8 cellular contexts compared by ENCODE assay signal in genomic region chr12:101877816-101878811, GRCh38. TPM values are rescaled to one million over a fixed set of nuclear protein-coding genes. Genes with fewer than 3 reads are reported as not detected.
DNase-seq lines count a peak whose midpoint lies in the region; ATAC-seq, FAIRE-seq and TF ChIP-seq lines count a peak whose summit lies in the region.

No MANE protein-coding gene starts in this region.

- H3K79me1 ChIP-seq in H1 (ENCODE audit: low read depth, low read length): no peaks in the 10 kb centered on the region

- H4K20me1 ChIP-seq in H1 (replicated peaks in 1 of 2; ENCODE audit: control insufficient read depth in 1 of 2, insufficient read depth in 2 of 2, low read length in 2 of 2): no peaks in the 10 kb centered on the region

- peak; percentile 23 for ATAC-seq in GM18861 (IDR thresholded peaks at IDR 0.05; ENCODE audit: unreplicated experiment)
- peak; percentile 15 for ATAC-seq in HG03064 (IDR thresholded peaks at IDR 0.05; ENCODE audit: low read depth, unreplicated experiment)
- peak; percentile 35 for ATAC-seq in mucosa of descending colon
- no peak for ATAC-seq in GM18858 (IDR thresholded peaks at IDR 0.05; ENCODE audit: unreplicated experiment)

- H3K23ac ChIP-seq in H1 (ENCODE audit: insufficient read length): no peak overlapping the region

- peak overlapping the region; percentile 39 for H3K56ac ChIP-seq in H1 (replicated peaks; ENCODE audit: insufficient read length, low read depth, low read length)

- H2AK5ac ChIP-seq in H1 (ENCODE audit: low read depth, low read length): no peak overlapping the region

- no peak for TF ChIP-seq CTCF in H1 (IDR thresholded peaks at IDR 0.05; ENCODE audit: control extremely low read depth in 1 of 3, insufficient read depth in 1 of 3, low read depth in 1 of 3, low read length in 3 of 3)
- TF ChIP-seq CTCF in mucosa of descending colon (IDR thresholded peaks at IDR 0.05): no peak

- H3K4me3 ChIP-seq in H1 (ENCODE audit: extremely low read depth in 1 of 4, insufficient read depth in 2 of 4, low read depth in 3 of 4, low read length in 4 of 4) (peak overlapping the region; percentile 57 to 80 (median 60)), mucosa of descending colon (peak overlapping the region; percentile 65)

- DNase-seq in AG08395 (ENCODE audit: low spot score) (peak; percentile 32), SK-N-DZ (ENCODE audit: low spot score) (peak; percentile 10), H1 (ENCODE audit: low read depth in 1 of 2, low spot score in 2 of 2) (no peak), mucosa of descending colon (peak in 2 of 3 donors; percentile 22 to 70)
- no peak for DNase-seq in stimulated activated CD4-positive, alpha-beta T cell treated with anti-CD3 and anti-CD28 coated beads, Interleukin-1b, Interleukin-23, amount 100 ng/mL, for 48 hours

- H2AFZ ChIP-seq in H1 (ENCODE audit: low read length): peak overlapping the region; percentile 77; the same call in 1 of the 2 replicates

- peak overlapping the region; percentile 86 for H2BK12ac ChIP-seq in H1 (ENCODE audit: low read depth, low read length)

- H2BK20ac ChIP-seq in H1 (ENCODE audit: low read length): no peak overlapping the region; the same call in 1 of the 2 replicates

- CTCF ChIA-PET in H1 (lab: Charles Lee; ENCODE audit: partially characterized antibody): interaction anchor here (1.2 to 1.3 kb wide), 2 partner anchors 17 to 105 kb away, joined by 3 read pairs; no protein-coding TSS in a partner anchor

- peaks cover 0 to 16% (median 8%) of the 10 kb centered on the region in 4 experiments; a peak in 4 of 7 replicates for H3K27me3 ChIP-seq in H1 (replicated peaks in 1 of 4; ENCODE audit: control insufficient read depth in 3 of 4, extremely low read depth in 1 of 4, insufficient read depth in 3 of 4, low read length in 3 of 4)

- H3K4me2 ChIP-seq in H1 (ENCODE audit: insufficient read depth in 1 of 2, low read depth in 2 of 2, low read length in 2 of 2): peak overlapping the region; percentile 87 to 89

- no peaks in the 10 kb centered on the region for H3K36me3 ChIP-seq in H1 (ENCODE audit: control insufficient read depth in 2 of 4, insufficient read depth in 4 of 4, low read length in 3 of 4)
- H3K36me3 ChIP-seq in mucosa of descending colon (ENCODE audit: low read depth): no peaks in the 10 kb centered on the region

- peaks cover 10% of the 10 kb centered on the region; the same call in 1 of the 2 replicates for H3K23me2 ChIP-seq in H1 (ENCODE audit: low read depth, low read length)

- no peaks in the 10 kb centered on the region for H3K79me2 ChIP-seq in H1 (ENCODE audit: control insufficient read depth in 1 of 2, insufficient read depth in 2 of 2, low read length in 2 of 2)

- FAIRE-seq in H1 (lab: Jason Lieb, UNC): no peak

- 22% methylated on average over 25 of the region's 31 CpGs; no CpG with 5 or more reads in 1 of the 2 experiments for WGBS in H1 (ENCODE audit: extremely low coverage in 1 of 2, insufficient coverage in 1 of 2, insufficient read length in 1 of 2, insufficient replicate concordance in 2 of 2, low coverage in 1 of 2, low lambda C conversion rate in 2 of 2, missing lambda C conversion rate in 1 of 2), 2 experiments

- no peak overlapping the region for H4K5ac ChIP-seq in H1 (ENCODE audit: insufficient read length, low read depth, low read length)

- H3K27ac ChIP-seq in H1 (ENCODE audit: low read depth, low read length): no peak overlapping the region; the same call in 1 of the 2 replicates

- H4K91ac ChIP-seq in H1 (replicated peaks; ENCODE audit: insufficient read length, low read length): peak overlapping the region; percentile 80

- peak overlapping the region; percentile 18; the same call in 1 of the 2 replicates for H2BK15ac ChIP-seq in H1 (ENCODE audit: low read length)

- peak overlapping the region in 3 of 4 experiments; percentile 9 to 86 (median 58); a peak in 6 of 7 replicates for H3K9ac ChIP-seq in H1 (replicated peaks in 1 of 4; ENCODE audit: extremely low read depth in 1 of 4, low read depth in 3 of 4, low read length in 3 of 4)

- H2BK5ac ChIP-seq in H1 (ENCODE audit: low read depth, low read length): peak overlapping the region; percentile 83; the same call in 1 of the 2 replicates

- H3K4me1 ChIP-seq in H1 (replicated peaks in 1 of 4; ENCODE audit: control insufficient read depth in 3 of 4, insufficient read depth in 4 of 4, low read length in 3 of 4) (peaks cover 0 to 5% (median under 1%) of the 10 kb centered on the region in 4 experiments; a peak in 2 of 7 replicates), mucosa of descending colon (ENCODE audit: low read depth) (peaks cover 5% of the 10 kb centered on the region)

- H3K4ac ChIP-seq in H1 (replicated peaks; ENCODE audit: insufficient read length, low read depth, low read length): peak overlapping the region; percentile 21

- no peak for TF ChIP-seq POLR2A in H1 (IDR thresholded peaks at IDR 0.05; ENCODE audit: control extremely low read depth in 1 of 2, low read depth in 2 of 2, low read length in 2 of 2)

- H4K8ac ChIP-seq in H1 (ENCODE audit: extremely low read depth, insufficient read depth, low read length): peak overlapping the region; percentile 84; the same call in 1 of the 2 replicates

- no peak overlapping the region for H3K14ac ChIP-seq in H1 (ENCODE audit: insufficient read length)

- POLR2A ChIA-PET in H1 (lab: Charles Lee; ENCODE audit: partially characterized antibody): interaction anchor here (1.2 to 1.3 kb wide), 2 partner anchors 8 to 11 kb away, joined by 3 read pairs; no protein-coding TSS in a partner anchor

- intact Hi-C loops in mucosa of descending colon (cut with DNase I, micrococcal nuclease): no loop called here

- no peak overlapping the region for H2BK120ac ChIP-seq in H1 (replicated peaks; ENCODE audit: low read depth, low read length)

- TF ChIP-seq RAD21 in H1 (IDR thresholded peaks at IDR 0.05 in 1 of 2, conservative IDR thresholded peaks at IDR 0.05 in 1 of 2; ENCODE audit: low read depth in 2 of 2, low read length in 2 of 2): no peak

- H3K18ac ChIP-seq in H1 (ENCODE audit: extremely low read depth, low read length): peak overlapping the region; percentile 38; the same call in 1 of the 2 replicates

- no peak for TF ChIP-seq EP300 in H1 (IDR thresholded peaks at IDR 0.05; ENCODE audit: borderline replicate concordance in 1 of 2, low read depth in 2 of 2, low read length in 2 of 2)

- H3K9me3 ChIP-seq in H1 (ENCODE audit: insufficient read depth in 2 of 2, low read depth in 1 of 2, low read length in 1 of 2): no peaks in the 10 kb centered on the region
- no peaks in the 10 kb centered on the region for H3K9me3 ChIP-seq in mucosa of descending colon

TF ChIP-seq in H1, 55 proteins besides CTCF, POLR2A, EP300 and RAD21:
- TF ChIP-seq JUND (IDR thresholded peaks at IDR 0.05; ENCODE audit: low read length): no peak
- TF ChIP-seq PHF8 (conservative IDR thresholded peaks at IDR 0.05; ENCODE audit: low read depth, low read length): 0 out of 2 replicates have a peak, but pooled peaks have one; percentile 2
- TF ChIP-seq JUN (IDR thresholded peaks at IDR 0.05; ENCODE audit: low read depth, low read length): no peak
- TF ChIP-seq MAX (IDR thresholded peaks at IDR 0.05): peak; percentile 58
- TF ChIP-seq E2F6 (IDR thresholded peaks at IDR 0.05): peak; percentile 64

RNA-seq across cellular contexts. Expression of gene DRAM1, which starts 0.7 kb away (rescaled TPM):
- polyA plus RNA-seq in SK-N-DZ (2014; cell fraction: cytosol; rRNA removed): 0.16 TPM in 1 of 2 replicates, not detected in the other
- polyA plus RNA-seq in SK-N-DZ (2014; cell fraction: nucleus; rRNA removed): 0.04 and 0.52 TPM in 2 replicates
- 5.7 and 6.2 TPM in 2 replicates for total RNA-seq in H1 (2021; fragmentation: NEBNext Ultra II Directional; extraction: Animal tissue kit (Norgen Biotek cat#: 25700))
- polyA plus RNA-seq in H1 (2011; rRNA removed): 3.0 and 4.6 TPM in 2 replicates
- polyA plus RNA-seq in H1 (2011; cell fraction: cytosol; rRNA removed): 2.9 TPM
- polyA plus RNA-seq in H1 (2011; cell fraction: nucleus; rRNA removed): 4.2 TPM
- 5.9 to 9.3 TPM (median 6.5 TPM) in 4 replicates for polyA plus RNA-seq in H1 (2012, experiment 1 of 2)
- 2.0 TPM for polyA plus RNA-seq in H1 (2012, experiment 2 of 2)
- 6.8 TPM for polyA plus RNA-seq in H1 (2013, experiment 1 of 2)
- polyA plus RNA-seq in H1 (2013, experiment 2 of 2): 7.8 TPM
- 6.5 and 7.7 TPM in 2 replicates for polyA minus RNA-seq in H1 (2011; rRNA and poly(A)+ RNA removed)
- polyA minus RNA-seq in H1 (2011; cell fraction: cytosol; rRNA and poly(A)+ RNA removed): 2.9 TPM
- 13.9 TPM for polyA minus RNA-seq in H1 (2011; cell fraction: nucleus; rRNA and poly(A)+ RNA removed)
- 10 to 100 TPM in 2 of 3 donors, 1 to 10 TPM in 1; 4.3 to 25.2 (median 10.1) TPM for total RNA-seq in mucosa of descending colon

RNA-seq across cellular contexts. Expression of gene GNPTAB, which starts 47.4 kb away (rescaled TPM):
- polyA plus RNA-seq in SK-N-DZ (2014; cell fraction: cytosol; rRNA removed): 10.1 and 14.2 TPM in 2 replicates
- polyA plus RNA-seq in SK-N-DZ (2014; cell fraction: nucleus; rRNA removed): 8.1 and 13.5 TPM in 2 replicates
- 51.3 and 54.6 TPM in 2 replicates for total RNA-seq in H1 (2021; fragmentation: NEBNext Ultra II Directional; extraction: Animal tissue kit (Norgen Biotek cat#: 25700))
- 14.3 and 21.5 TPM in 2 replicates for polyA plus RNA-seq in H1 (2011; rRNA removed)
- 24.0 TPM for polyA plus RNA-seq in H1 (2011; cell fraction: cytosol; rRNA removed)
- polyA plus RNA-seq in H1 (2011; cell fraction: nucleus; rRNA removed): 21.3 TPM
- polyA plus RNA-seq in H1 (2012, experiment 1 of 2): 22.9 to 45.7 TPM (median 29.2 TPM) in 4 replicates
- 2.5 TPM for polyA plus RNA-seq in H1 (2012, experiment 2 of 2)
- 32.0 TPM for polyA plus RNA-seq in H1 (2013, experiment 1 of 2)
- 34.8 TPM for polyA plus RNA-seq in H1 (2013, experiment 2 of 2)
- 76.7 and 97.7 TPM in 2 replicates for polyA minus RNA-seq in H1 (2011; rRNA and poly(A)+ RNA removed)
- polyA minus RNA-seq in H1 (2011; cell fraction: cytosol; rRNA and poly(A)+ RNA removed): 23.4 TPM
- polyA minus RNA-seq in H1 (2011; cell fraction: nucleus; rRNA and poly(A)+ RNA removed): 65.5 TPM
- total RNA-seq in mucosa of descending colon: 100 to 1,000 TPM in 1 of 3 donors, 10 to 100 TPM in 2; 62.9 to 104 (median 88.9) TPM

Comparison
In these comparisons a context has a peak if more than half of its experiments do, and no peak if none do; other contexts are left out.
1. DNase-seq: peak in AG08395 (single experiment), SK-N-DZ (single experiment) and mucosa of descending colon (2 of 3); none in H1 (0 of 2) and stimulated activated CD4-positive, alpha-beta T cell treated with anti-CD3 and anti-CD28 coated beads, Interleukin-1b, Interleukin-23, amount 100 ng/mL, for 48 hours (single experiment).